ENCODE assay signal across 1 cellular context in the genomic region with DNA sequence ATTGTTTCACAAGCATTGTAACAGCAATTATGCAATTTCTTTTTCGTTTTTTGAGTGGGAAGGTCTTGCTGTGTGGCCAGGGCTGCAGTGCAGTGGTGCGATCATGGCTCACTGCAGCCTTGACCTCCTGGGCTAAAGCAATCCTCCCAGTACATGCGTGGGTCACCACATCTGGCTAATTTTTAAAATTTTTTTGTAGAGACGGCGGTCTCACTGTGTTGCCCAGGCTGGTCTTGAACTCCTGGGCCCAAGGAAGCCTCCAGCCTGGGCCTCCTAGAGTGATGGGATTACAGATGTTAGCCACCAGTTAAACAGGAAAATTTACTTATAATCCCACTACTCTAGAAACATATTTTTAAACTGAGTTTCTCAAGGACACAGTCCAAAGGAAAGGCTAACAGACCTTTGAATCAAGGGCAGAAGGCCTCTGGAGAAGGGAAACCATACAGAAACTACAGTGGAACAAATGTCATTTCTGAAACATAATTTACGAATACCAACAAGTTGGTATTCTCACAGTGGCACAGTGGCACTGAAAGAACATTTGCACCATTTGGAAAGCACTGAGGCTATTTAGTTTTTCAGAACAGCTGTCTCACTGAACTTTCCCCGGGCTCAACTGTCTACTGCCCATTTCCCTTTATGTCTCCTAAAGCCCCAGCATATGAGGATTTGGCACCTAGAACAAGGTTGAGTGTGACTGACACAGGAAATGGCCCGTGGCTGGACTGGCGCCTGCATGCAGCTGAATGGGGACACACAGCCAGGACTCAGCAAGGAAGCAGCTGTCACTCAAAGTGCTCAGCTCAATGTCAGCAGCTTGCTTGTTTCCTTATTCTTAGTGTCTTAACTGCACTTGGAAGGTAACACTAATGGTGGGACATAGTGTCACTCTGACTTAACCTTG.
TF ChIP-seq lines count a peak whose summit lies in the region.

No MANE protein-coding gene starts in this region.

TF ChIP-seq in SK-N-SH, 30 proteins besides CTCF, POLR2A, EP300 and RAD21:
- TF ChIP-seq POLR2AphosphoS5 (IDR thresholded peaks at IDR 0.05; ENCODE audit: low read depth, low read length), result no peak
- TF ChIP-seq, protein P1, sequence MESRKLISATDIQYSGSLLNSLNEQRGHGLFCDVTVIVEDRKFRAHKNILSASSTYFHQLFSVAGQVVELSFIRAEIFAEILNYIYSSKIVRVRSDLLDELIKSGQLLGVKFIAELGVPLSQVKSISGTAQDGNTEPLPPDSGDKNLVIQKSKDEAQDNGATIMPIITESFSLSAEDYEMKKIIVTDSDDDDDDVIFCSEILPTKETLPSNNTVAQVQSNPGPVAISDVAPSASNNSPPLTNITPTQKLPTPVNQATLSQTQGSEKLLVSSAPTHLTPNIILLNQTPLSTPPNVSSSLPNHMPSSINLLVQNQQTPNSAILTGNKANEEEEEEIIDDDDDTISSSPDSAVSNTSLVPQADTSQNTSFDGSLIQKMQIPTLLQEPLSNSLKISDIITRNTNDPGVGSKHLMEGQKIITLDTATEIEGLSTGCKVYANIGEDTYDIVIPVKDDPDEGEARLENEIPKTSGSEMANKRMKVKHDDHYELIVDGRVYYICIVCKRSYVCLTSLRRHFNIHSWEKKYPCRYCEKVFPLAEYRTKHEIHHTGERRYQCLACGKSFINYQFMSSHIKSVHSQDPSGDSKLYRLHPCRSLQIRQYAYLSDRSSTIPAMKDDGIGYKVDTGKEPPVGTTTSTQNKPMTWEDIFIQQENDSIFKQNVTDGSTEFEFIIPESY (IDR thresholded peaks at IDR 0.05; ENCODE audit: borderline replicate concordance, low read depth), result no peak
- TF ChIP-seq FOSL2 (IDR thresholded peaks at IDR 0.05; ENCODE audit: borderline replicate concordance, low read depth), result no peak
- no peak for TF ChIP-seq RXRA (IDR thresholded peaks at IDR 0.05; ENCODE audit: borderline replicate concordance, low read depth)
- no peak for TF ChIP-seq SMC3 (IDR thresholded peaks at IDR 0.05; ENCODE audit: low read depth, low read length)
- no peak for TF ChIP-seq SIN3A (IDR thresholded peaks at IDR 0.05; ENCODE audit: borderline replicate concordance, low read depth, low read length)
- no peak for TF ChIP-seq TAF1 (IDR thresholded peaks at IDR 0.05; ENCODE audit: borderline replicate concordance, low read depth, low read length)
- no peak for TF ChIP-seq FOXJ3 (CRISPR knock-in tag; IDR thresholded peaks at IDR 0.05)
- no peak for TF ChIP-seq GATA2 (CRISPR knock-in tag; IDR thresholded peaks at IDR 0.05)
- TF ChIP-seq YY1 (IDR thresholded peaks at IDR 0.05; ENCODE audit: low read depth), result no peak
- TF ChIP-seq RCOR1 (IDR thresholded peaks at IDR 0.05; ENCODE audit: low read length), result no peak
- no peak for TF ChIP-seq FOXM1 (IDR thresholded peaks at IDR 0.05; ENCODE audit: low read depth)
- no peak for TF ChIP-seq MXI1 (IDR thresholded peaks at IDR 0.05; ENCODE audit: low read depth, low read length)
- TF ChIP-seq TCF12 (IDR thresholded peaks at IDR 0.05), result no peak
- no peak for TF ChIP-seq TEAD4 (IDR thresholded peaks at IDR 0.05; ENCODE audit: borderline replicate concordance, insufficient read depth)
